ENCODE assay signal across 3 cellular contexts in the genomic region with DNA sequence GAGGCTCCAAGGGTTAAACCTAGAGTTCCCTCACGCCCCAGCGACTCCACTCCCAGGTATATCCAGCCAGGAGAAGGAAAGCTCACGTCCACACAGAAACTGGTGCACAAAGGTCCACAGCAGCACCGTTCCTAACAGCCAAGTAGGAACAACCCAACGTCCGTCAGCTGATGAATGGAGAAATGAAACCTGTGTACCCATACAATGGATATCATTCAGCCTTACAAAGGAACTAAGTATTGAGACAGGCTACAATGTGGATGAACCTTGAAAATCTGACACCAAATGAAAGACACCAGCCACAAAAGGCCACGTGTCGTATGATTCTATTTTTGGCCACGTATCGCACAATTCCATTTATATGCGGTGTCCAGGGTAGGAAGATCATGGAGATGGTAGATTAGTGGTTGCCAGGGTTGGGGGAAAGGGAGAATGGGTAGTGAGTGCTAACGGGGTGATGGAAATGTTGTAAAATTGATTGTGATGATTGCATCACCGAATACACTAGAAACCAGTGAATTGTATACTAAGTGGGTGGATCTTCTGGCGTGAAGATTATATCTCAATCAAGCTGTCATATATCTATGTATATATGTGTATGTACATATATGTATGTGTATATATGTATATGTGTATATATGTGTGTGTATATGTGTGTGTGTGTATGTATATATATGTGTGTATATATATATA.
TF ChIP-seq lines count a peak whose summit lies in the region.

No MANE protein-coding gene starts in this region.

TF ChIP-seq in GM12891, 5 proteins besides CTCF, POLR2A, EP300 and RAD21:
- TF ChIP-seq SPI1 (IDR thresholded peaks at IDR 0.05; ENCODE audit: low read depth, low read length) = 0 out of 2 replicates have a peak, but pooled peaks have one; percentile 19
- TF ChIP-seq PAX5 (IDR thresholded peaks at IDR 0.05; ENCODE audit: insufficient read depth, low read length, severe bottlenecking) = no peak

TF ChIP-seq in K562, 482 proteins besides CTCF, POLR2A, EP300 and RAD21:
- TF ChIP-seq ZFP36 (IDR thresholded peaks at IDR 0.05; ENCODE audit: low read depth, low read length, partially characterized antibody) (no peak), MEF2A (IDR thresholded peaks at IDR 0.05; ENCODE audit: control insufficient read depth, low read depth, low read length) (peak; percentile 79), MED1 (CRISPR knock-in tag; IDR thresholded peaks at IDR 0.05; ENCODE audit: borderline replicate concordance) (no peak), CEBPB (tag; IDR thresholded peaks at IDR 0.05) (peak; percentile 74), CEBPG (CRISPR knock-in tag; IDR thresholded peaks at IDR 0.05) (no peak), CEBPG (tag; conservative IDR thresholded peaks at IDR 0.05 in 1 of 2, IDR thresholded peaks at IDR 0.05 in 1 of 2) (peak; percentile 59 to 77), ZNF589 (CRISPR knock-in tag; IDR thresholded peaks at IDR 0.05; ENCODE audit: low read depth) (no peak), MEF2D (tag; conservative IDR thresholded peaks at IDR 0.05; ENCODE audit: low read depth) (peak; percentile 80), LARP7 (IDR thresholded peaks at IDR 0.05) (no peak)
- TF ChIP-seq, protein P1, sequence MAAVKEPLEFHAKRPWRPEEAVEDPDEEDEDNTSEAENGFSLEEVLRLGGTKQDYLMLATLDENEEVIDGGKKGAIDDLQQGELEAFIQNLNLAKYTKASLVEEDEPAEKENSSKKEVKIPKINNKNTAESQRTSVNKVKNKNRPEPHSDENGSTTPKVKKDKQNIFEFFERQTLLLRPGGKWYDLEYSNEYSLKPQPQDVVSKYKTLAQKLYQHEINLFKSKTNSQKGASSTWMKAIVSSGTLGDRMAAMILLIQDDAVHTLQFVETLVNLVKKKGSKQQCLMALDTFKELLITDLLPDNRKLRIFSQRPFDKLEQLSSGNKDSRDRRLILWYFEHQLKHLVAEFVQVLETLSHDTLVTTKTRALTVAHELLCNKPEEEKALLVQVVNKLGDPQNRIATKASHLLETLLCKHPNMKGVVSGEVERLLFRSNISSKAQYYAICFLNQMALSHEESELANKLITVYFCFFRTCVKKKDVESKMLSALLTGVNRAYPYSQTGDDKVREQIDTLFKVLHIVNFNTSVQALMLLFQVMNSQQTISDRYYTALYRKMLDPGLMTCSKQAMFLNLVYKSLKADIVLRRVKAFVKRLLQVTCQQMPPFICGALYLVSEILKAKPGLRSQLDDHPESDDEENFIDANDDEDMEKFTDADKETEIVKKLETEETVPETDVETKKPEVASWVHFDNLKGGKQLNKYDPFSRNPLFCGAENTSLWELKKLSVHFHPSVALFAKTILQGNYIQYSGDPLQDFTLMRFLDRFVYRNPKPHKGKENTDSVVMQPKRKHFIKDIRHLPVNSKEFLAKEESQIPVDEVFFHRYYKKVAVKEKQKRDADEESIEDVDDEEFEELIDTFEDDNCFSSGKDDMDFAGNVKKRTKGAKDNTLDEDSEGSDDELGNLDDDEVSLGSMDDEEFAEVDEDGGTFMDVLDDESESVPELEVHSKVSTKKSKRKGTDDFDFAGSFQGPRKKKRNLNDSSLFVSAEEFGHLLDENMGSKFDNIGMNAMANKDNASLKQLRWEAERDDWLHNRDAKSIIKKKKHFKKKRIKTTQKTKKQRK (IDR thresholded peaks at IDR 0.05; ENCODE audit: borderline replicate concordance, low read depth, low read length) = no peak
- TF ChIP-seq, protein P2, sequence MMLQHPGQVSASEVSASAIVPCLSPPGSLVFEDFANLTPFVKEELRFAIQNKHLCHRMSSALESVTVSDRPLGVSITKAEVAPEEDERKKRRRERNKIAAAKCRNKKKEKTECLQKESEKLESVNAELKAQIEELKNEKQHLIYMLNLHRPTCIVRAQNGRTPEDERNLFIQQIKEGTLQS (IDR thresholded peaks at IDR 0.05) = peak; percentile 85
- TF ChIP-seq, protein P2 (CRISPR knock-in tag; conservative IDR thresholded peaks at IDR 0.05) = no peak

TF ChIP-seq in WTC11, 78 proteins besides CTCF, POLR2A, EP300 and RAD21:
- no peak for TF ChIP-seq TCF7 (CRISPR knock-in tag; IDR thresholded peaks at IDR 0.05; ENCODE audit: low read depth)
- TF ChIP-seq, protein P2 (CRISPR knock-in tag; conservative IDR thresholded peaks at IDR 0.05) = no peak
- TF ChIP-seq, protein P3, sequence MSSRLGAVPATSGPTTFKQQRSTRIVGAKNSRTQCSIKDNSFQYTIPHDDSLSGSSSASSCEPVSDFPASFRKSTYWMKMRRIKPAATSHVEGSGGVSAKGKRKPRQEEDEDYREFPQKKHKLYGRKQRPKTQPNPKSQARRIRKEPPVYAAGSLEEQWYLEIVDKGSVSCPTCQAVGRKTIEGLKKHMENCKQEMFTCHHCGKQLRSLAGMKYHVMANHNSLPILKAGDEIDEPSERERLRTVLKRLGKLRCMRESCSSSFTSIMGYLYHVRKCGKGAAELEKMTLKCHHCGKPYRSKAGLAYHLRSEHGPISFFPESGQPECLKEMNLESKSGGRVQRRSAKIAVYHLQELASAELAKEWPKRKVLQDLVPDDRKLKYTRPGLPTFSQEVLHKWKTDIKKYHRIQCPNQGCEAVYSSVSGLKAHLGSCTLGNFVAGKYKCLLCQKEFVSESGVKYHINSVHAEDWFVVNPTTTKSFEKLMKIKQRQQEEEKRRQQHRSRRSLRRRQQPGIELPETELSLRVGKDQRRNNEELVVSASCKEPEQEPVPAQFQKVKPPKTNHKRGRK (CRISPR knock-in tag; IDR thresholded peaks at IDR 0.05; ENCODE audit: borderline replicate concordance) = no peak
- no peak for TF ChIP-seq ZNF121 (CRISPR knock-in tag; IDR thresholded peaks at IDR 0.05)
